In genomic region chr6:158593670-158594069, GRCh38 we compare ENCODE assay signal across 18 cellular contexts.
DNase-seq lines count a peak whose midpoint lies in the region; ATAC-seq and FAIRE-seq lines count a peak whose summit lies in the region.
"Had no signal": no experiment of that assay in that cellular context is flagged by ENCODE, and none has a peak within 500 bp of the region (broad histone marks: within the 10 kb centered on the region; RNA-seq: fewer than 3 reads in every experiment).

No MANE protein-coding gene starts in this region.

- peak; percentile 28 for DNase-seq in NCI-H146 (lab: John Stamatoyannopoulos, UW)
- no peak for DNase-seq in NCI-H146 treated with DMSO at 0.1 percent for 48 hours (lab: John Stamatoyannopoulos, UW; ENCODE audit: unreplicated experiment)
- DNase-seq in central memory CD8-positive, alpha-beta T cell (ENCODE audit: low spot score in 2 of 2): no peak
- no peak for DNase-seq in NAMALWA (ENCODE audit: low spot score)
- DNase-seq in NCI-H1092 treated with DMSO at 0.1 percent for 48 hours (lab: John Stamatoyannopoulos, UW): no peak
- DNase-seq: AML-193; Calu3; CD8-positive, alpha-beta T cell; DMS79 treated with DMSO at 0.1 percent for 48 hours; GF-D8; H9 had no signal

- no peaks in the 10 kb centered on the region for H3K27me3 Mint-ChIP-seq in central memory CD8-positive, alpha-beta T cell

- H3K9me3 Mint-ChIP-seq in central memory CD8-positive, alpha-beta T cell: no peaks in the 10 kb centered on the region
- H3K9me3 Mint-ChIP-seq: CD14-positive monocyte; CD8-positive, alpha-beta T cell; H9 had no signal

- H3K4me3 Mint-ChIP-seq in central memory CD8-positive, alpha-beta T cell: no peak overlapping the region
- H3K4me3 Mint-ChIP-seq: CD14-positive monocyte; CD8-positive, alpha-beta T cell; H9 had no signal

- peaks cover 19% of the 10 kb centered on the region for H3K4me1 Mint-ChIP-seq in central memory CD8-positive, alpha-beta T cell
- H3K4me1 Mint-ChIP-seq: CD14-positive monocyte, H9 had no signal

- H3K36me3 Mint-ChIP-seq in central memory CD8-positive, alpha-beta T cell (ENCODE audit: insufficient read depth): peaks cover 65% of the 10 kb centered on the region

- FAIRE-seq in islet of Langerhans (lab: Jason Lieb, UNC): peak; percentile 5
- FAIRE-seq: A549, GM19239, H1, HepG2 had no signal

- H3K27ac Mint-ChIP-seq in central memory CD8-positive, alpha-beta T cell (ENCODE audit: low read depth): peak overlapping the region; percentile 5
- H3K27ac Mint-ChIP-seq: CD14-positive monocyte; CD8-positive, alpha-beta T cell had no signal

- ATAC-seq in central memory CD8-positive, alpha-beta T cell (replicated peaks; ENCODE audit: extremely low read depth, poor library complexity, severe bottlenecking): no peak
- no peak for ATAC-seq in HG03135 (IDR thresholded peaks at IDR 0.05; ENCODE audit: unreplicated experiment)
- ATAC-seq: A549; CD8-positive, alpha-beta T cell; HepG2 had no signal
